ENCODE assay signal across 26 cellular contexts in genomic region chr10:116990276-116990800, GRCh38. TPM values are rescaled to one million over a fixed set of nuclear protein-coding genes. Genes with fewer than 3 reads are reported as not detected.
DNase-seq lines count a peak whose midpoint lies in the region; ATAC-seq and TF ChIP-seq lines count a peak whose summit lies in the region.
"Had no signal": no experiment of that assay in that cellular context is flagged by ENCODE, and none has a peak within 500 bp of the region (broad histone marks: within the 10 kb centered on the region; RNA-seq: fewer than 3 reads in every experiment).

No MANE protein-coding gene starts in this region.

- H4K8ac ChIP-seq in neuronal stem cell (ENCODE audit: low read depth, low read length): no peak overlapping the region

- H4K91ac ChIP-seq in neuronal stem cell (ENCODE audit: low read depth, low read length, poor library complexity): no peak overlapping the region

- H3K27ac ChIP-seq in neuronal stem cell (replicated peaks; ENCODE audit: low read length) (peak overlapping the region; percentile 64), Karpas-422 (ENCODE audit: low read length) (no peak overlapping the region)
- H3K27ac ChIP-seq: SJSA1 had no signal

- H3K4me1 ChIP-seq in neuronal stem cell (ENCODE audit: control insufficient read depth in 2 of 2, insufficient read depth in 1 of 2, low read depth in 1 of 2, low read length in 2 of 2): peaks cover 0 to 12% of the 10 kb centered on the region in 2 donors
- H3K4me1 ChIP-seq in Karpas-422 (ENCODE audit: low read length): no peaks in the 10 kb centered on the region
- H3K4me1 ChIP-seq: SJSA1 had no signal

- ATAC-seq in HG02852 (IDR thresholded peaks at IDR 0.05; ENCODE audit: unreplicated experiment): no peak
- no peak for ATAC-seq in HG03521 (IDR thresholded peaks at IDR 0.05; ENCODE audit: unreplicated experiment)
- ATAC-seq: CD8-positive, alpha-beta T cell; HepG2; K562; Right ventricle myocardium inferior had no signal

- H3K36me3 ChIP-seq in neuronal stem cell (replicated peaks in 1 of 2; ENCODE audit: control insufficient read depth in 2 of 2, insufficient read depth in 2 of 2, low read length in 2 of 2) (no peaks in the 10 kb centered on the region), Karpas-422 (ENCODE audit: insufficient read depth, low read length) (no peaks in the 10 kb centered on the region)

- no peak overlapping the region for H3K23ac ChIP-seq in neuronal stem cell (ENCODE audit: low read depth, low read length, poor library complexity)

- H3K4me3 ChIP-seq in neuronal stem cell (ENCODE audit: low read length in 2 of 2): no peak overlapping the region
- no peak overlapping the region for H3K4me3 ChIP-seq in Karpas-422 (ENCODE audit: low read length)
- H3K4me3 ChIP-seq: K562, SJSA1 had no signal

- H2AK5ac ChIP-seq in neuronal stem cell (ENCODE audit: low read depth, low read length): no peak overlapping the region

- no peak overlapping the region for H3K4me2 ChIP-seq in neuronal stem cell (ENCODE audit: insufficient read depth, low read length, poor library complexity, severe bottlenecking)
- no peak overlapping the region for H3K4me2 ChIP-seq in Karpas-422 (ENCODE audit: low read depth, low read length, poor library complexity, severe bottlenecking)

- H2BK12ac ChIP-seq in neuronal stem cell (ENCODE audit: low read length): no peak overlapping the region

- H3K79me2 ChIP-seq in Karpas-422 (ENCODE audit: low read length): no peaks in the 10 kb centered on the region

- H4K20me1 ChIP-seq in Karpas-422 (ENCODE audit: insufficient read depth, low read depth, low read length): no peaks in the 10 kb centered on the region

- H3K9me3 Mint-ChIP-seq in endothelial cell (ENCODE audit: unreplicated experiment): no peaks in the 10 kb centered on the region
- H3K9me3 Mint-ChIP-seq: CD8-positive, alpha-beta T cell had no signal

- H3K9ac ChIP-seq in neuronal stem cell (ENCODE audit: low read depth, low read length, poor library complexity) (no peak overlapping the region), Karpas-422 (ENCODE audit: low read length) (no peak overlapping the region)

- WGBS in neuronal stem cell (ENCODE audit: extremely low coverage in 2 of 2, insufficient read length in 2 of 2, insufficient replicate concordance in 1 of 2), 2 donors: no CpG with 5 or more reads among the region's 3 CpGs

- no peak overlapping the region for H2BK5ac ChIP-seq in neuronal stem cell (ENCODE audit: low read length)

- peaks cover 8% of the 10 kb centered on the region for H3K27me3 Mint-ChIP-seq in endothelial cell (ENCODE audit: unreplicated experiment)

- no peaks in the 10 kb centered on the region for H3K9me2 ChIP-seq in Karpas-422 (replicated peaks; ENCODE audit: insufficient read depth, low read length)

- H2BK15ac ChIP-seq in neuronal stem cell (ENCODE audit: low read length): no peak overlapping the region

- H3K4me3 Mint-ChIP-seq in endothelial cell (ENCODE audit: unreplicated experiment): no peak overlapping the region
- H3K4me3 Mint-ChIP-seq: CD8-positive, alpha-beta T cell had no signal

- peaks cover 66% of the 10 kb centered on the region for H3K4me1 Mint-ChIP-seq in endothelial cell (ENCODE audit: unreplicated experiment)

- H3K27me3 ChIP-seq in neuronal stem cell (ENCODE audit: control insufficient read depth in 3 of 3, insufficient read depth in 3 of 3, low read depth in 1 of 3, low read length in 3 of 3) (no peaks in the 10 kb centered on the region), Karpas-422 (ENCODE audit: low read length) (no peaks in the 10 kb centered on the region)
- H3K27me3 ChIP-seq: SJSA1 had no signal

- DNase-seq in ELF-1 (ENCODE audit: low read depth, low spot score) (peak; percentile 30), NCI-H82 treated with DMSO at 0.1 percent for 48 hours (lab: John Stamatoyannopoulos, UW; ENCODE audit: unreplicated experiment) (peak; percentile 30), endothelial cell (ENCODE audit: low spot score) (no peak), neuronal stem cell (ENCODE audit: low spot score) (no peak), dermis blood vessel endothelial cell (no peak), Karpas-422 (no peak)
- DNase-seq: AML-193; C1 segment of cervical spinal cord; Calu3; CD8-positive, alpha-beta T cell; GDM1; MM.1S; NCI-H1048; NCI-H1417 treated with DMSO at 0.1 percent for 48 hours; NCI-H187 treated with DMSO at 0.1 percent for 48 hours; NCI-H2107; NCI-H2227 treated with DMSO at 0.1 percent for 48 hours; NCI-H510A treated with DMSO at 0.1 percent for 48 hours; NCI-H774; OCI-M1 had no signal

- H2AFZ ChIP-seq in neuronal stem cell (ENCODE audit: low read length) (no peak overlapping the region), Karpas-422 (ENCODE audit: low read length) (no peak overlapping the region)

- no peak for TF ChIP-seq CTCF in endothelial cell (IDR thresholded peaks at IDR 0.05; ENCODE audit: unreplicated experiment)

- H3K4ac ChIP-seq in neuronal stem cell (ENCODE audit: low read length): no peak overlapping the region

- no peak overlapping the region for H3K14ac ChIP-seq in neuronal stem cell (ENCODE audit: low read length)

- H3K36me3 Mint-ChIP-seq in endothelial cell (ENCODE audit: low read depth, unreplicated experiment): peaks cover 3% of the 10 kb centered on the region
- H3K36me3 Mint-ChIP-seq: CD8-positive, alpha-beta T cell had no signal

- no peaks in the 10 kb centered on the region for H3K79me1 ChIP-seq in neuronal stem cell (ENCODE audit: low read depth, low read length)

- no peak overlapping the region for H3K18ac ChIP-seq in neuronal stem cell (ENCODE audit: low read length)

- peak overlapping the region; percentile 97 for H3K27ac Mint-ChIP-seq in endothelial cell (ENCODE audit: unreplicated experiment)
- H3K27ac Mint-ChIP-seq: CD8-positive, alpha-beta T cell had no signal

- H3K9me3 ChIP-seq in neuronal stem cell (replicated peaks in 1 of 2; ENCODE audit: control insufficient read depth in 2 of 2, insufficient read depth in 1 of 2, low read depth in 1 of 2, low read length in 2 of 2) (no peaks in the 10 kb centered on the region), Karpas-422 (ENCODE audit: low read length) (no peaks in the 10 kb centered on the region)
- H3K9me3 ChIP-seq: SJSA1 had no signal

- H2BK120ac ChIP-seq in neuronal stem cell (ENCODE audit: low read depth, low read length): no peak overlapping the region

RNA-seq across cellular contexts. Expression of gene SHTN1, which starts 14.6 kb away (rescaled TPM):
- total RNA-seq in endothelial cell (ENCODE audit: unreplicated experiment) (106 TPM), dermis blood vessel endothelial cell (1.0 and 2.9 TPM in 2 replicates)
- 17.7 TPM for polyA plus RNA-seq in neuronal stem cell (2013, experiment 1 of 2)
- 17.8 TPM for polyA plus RNA-seq in neuronal stem cell (2013, experiment 2 of 2)
- not detected in 2 replicates for total RNA-seq in Karpas-422 (2014; rRNA removed; shearing (Covaris generic); ENCODE audit: low replicate concordance)
- total RNA-seq: CD8-positive, alpha-beta T cell had no signal

Comparison
In these comparisons a context has a peak if more than half of its experiments do, and no peak if none do; other contexts are left out.
1. DNase-seq: peak in ELF-1 (single experiment) and NCI-H82 treated with DMSO at 0.1 percent for 48 hours (single experiment); none in endothelial cell (single experiment), neuronal stem cell (single experiment), dermis blood vessel endothelial cell (single experiment) and Karpas-422 (single experiment).
2. RNA of gene SHTN1, which starts 14.6 kb away (total RNA-seq): 106 TPM in endothelial cell (single experiment); 1.0 to 2.9 TPM in dermis blood vessel endothelial cell and not detected in Karpas-422; every median in the first group is over 10 times any median in the second.